ENCODE assay signal across 8 cellular contexts in genomic region chrX:2630169-2630934, GRCh38.
A peak's percentile ranks its signal among the peaks of the same experiment; 100 is the strongest.
DNase-seq lines count a peak whose midpoint lies in the region; ATAC-seq and TF ChIP-seq lines count a peak whose summit lies in the region.
"Not testable (repeated sequence)": the region's sequence is repeated elsewhere in the genome, so short reads cannot be mapped to it uniquely, and the experiment has no call there.

No MANE protein-coding gene starts in this region.

- H3K79me1 ChIP-seq in mesenchymal stem cell (replicated peaks; ENCODE audit: low read length, poor library complexity, severe bottlenecking): not testable (repeated sequence)

- not testable (repeated sequence) for H2BK12ac ChIP-seq in mesenchymal stem cell (ENCODE audit: low read length in 2 of 2)

- H3K27me3 Mint-ChIP-seq in activated CD4-positive, alpha-beta T cell treated with anti-CD3 and anti-CD28 coated beads for 36 hours: not testable (repeated sequence)

- not testable (repeated sequence) for H2BK15ac ChIP-seq in mesenchymal stem cell (ENCODE audit: low read depth, poor library complexity, severe bottlenecking)

- not testable (repeated sequence) for H3K4me3 ChIP-seq in PC-3 (ENCODE audit: low read length); mesenchymal stem cell (ENCODE audit: insufficient read depth in 1 of 2, low read depth in 1 of 2, low read length in 2 of 2)

- not testable (repeated sequence) for H3K4me2 ChIP-seq in PC-3 (ENCODE audit: low read length); mesenchymal stem cell (ENCODE audit: low read length, poor library complexity, severe bottlenecking)

- H3K9me3 Mint-ChIP-seq in activated CD4-positive, alpha-beta T cell treated with anti-CD3 and anti-CD28 coated beads for 36 hours (ENCODE audit: low read depth): peaks cover 40% of the 10 kb centered on the region

- BruUV-seq in PC-3 (replicated peaks; lab: Mats Ljungman, UMichigan): not testable (repeated sequence)

- H3F3A ChIP-seq in PC-3 (ENCODE audit: low read length, unreplicated experiment): not testable (repeated sequence)

- H3K9me2 ChIP-seq in PC-3 (replicated peaks; ENCODE audit: low read length): not testable (repeated sequence)

- not testable (repeated sequence) for H2AFZ ChIP-seq in PC-3 (ENCODE audit: low read length); mesenchymal stem cell (ENCODE audit: low read depth, low read length)

- H3K27ac ChIP-seq in 22Rv1 (peak overlapping the region; percentile 81), cingulate gyrus (ENCODE audit: low read depth, low read length) (peak overlapping the region; percentile 29)
- not testable (repeated sequence) for H3K27ac ChIP-seq in PC-3 (ENCODE audit: low read length); mesenchymal stem cell (ENCODE audit: low read length, poor library complexity, severe bottlenecking)

- POLR2A ChIA-PET in HEK293T (lab: Yijun Ruan, JAX); PC-3 (lab: Charles Lee; ENCODE audit: unreplicated experiment); activated CD4-positive, alpha-beta T cell treated with anti-CD3 and anti-CD28 coated beads for 36 hours (lab: Charles Lee): not testable (repeated sequence)

- H4K20me1 ChIP-seq in PC-3 (ENCODE audit: low read length): not testable (repeated sequence)

- peaks cover 18% of the 10 kb centered on the region for H3K4me1 ChIP-seq in PC-3 (ENCODE audit: insufficient read depth, low read length)
- H3K4me1 ChIP-seq in mesenchymal stem cell (ENCODE audit: control insufficient read depth, insufficient read depth, low read depth, low read length): not testable (repeated sequence)

- CTCF ChIA-PET in HEK293T (lab: Yijun Ruan, JAX); PC-3 (lab: Charles Lee); activated CD4-positive, alpha-beta T cell treated with anti-CD3 and anti-CD28 coated beads for 36 hours (lab: Charles Lee): not testable (repeated sequence)

- peaks cover 71% of the 10 kb centered on the region for H3K36me3 Mint-ChIP-seq in activated CD4-positive, alpha-beta T cell treated with anti-CD3 and anti-CD28 coated beads for 36 hours (ENCODE audit: low read depth)

- H3K27ac Mint-ChIP-seq in activated CD4-positive, alpha-beta T cell treated with anti-CD3 and anti-CD28 coated beads for 36 hours: peak overlapping the region; percentile 93

- TF ChIP-seq CTCF in 22Rv1 (IDR thresholded peaks at IDR 0.05); PC-3 (conservative IDR thresholded peaks at IDR 0.05; ENCODE audit: low read depth, low read length): not testable (repeated sequence)

- H2BK5ac ChIP-seq in mesenchymal stem cell (ENCODE audit: low read depth, low read length, poor library complexity, severe bottlenecking): not testable (repeated sequence)

- not testable (repeated sequence) for H3K18ac ChIP-seq in mesenchymal stem cell (ENCODE audit: low read depth in 1 of 2, low read length in 2 of 2)

- peak overlapping the region; percentile 32 for H4K8ac ChIP-seq in mesenchymal stem cell (ENCODE audit: low read length)

- H3K4ac ChIP-seq in mesenchymal stem cell (ENCODE audit: low read depth in 1 of 2, low read length in 2 of 2): not testable (repeated sequence)

- intact Hi-C loops in PC-3 (cut with micrococcal nuclease): not testable (repeated sequence)
- intact Hi-C loops in activated CD4-positive, alpha-beta T cell treated with anti-CD3 and anti-CD28 coated beads for 36 hours (cut with DNase I, micrococcal nuclease): loop anchor here (1.0 to 5.0 kb wide), 4 partner anchors 66 to 1039 kb away; partner anchors contain the start of gene AKAP17A (in 1 of the 2)

- peak overlapping the region; percentile 32 for H3K4me3 Mint-ChIP-seq in activated CD4-positive, alpha-beta T cell treated with anti-CD3 and anti-CD28 coated beads for 36 hours

- not testable (repeated sequence) for H3K27me3 ChIP-seq in PC-3 (ENCODE audit: low read length); mesenchymal stem cell (ENCODE audit: control insufficient read depth in 1 of 2, insufficient read depth in 1 of 2, low read length in 2 of 2)

- not testable (repeated sequence) for H3K79me2 ChIP-seq in PC-3 (ENCODE audit: low read length)

- 98% methylated on average over 5 of the region's 5 CpGs for WGBS in mesenchymal stem cell

- H4K91ac ChIP-seq in mesenchymal stem cell (ENCODE audit: low read length): not testable (repeated sequence)

- H2AK5ac ChIP-seq in mesenchymal stem cell (ENCODE audit: low read length, severe bottlenecking): not testable (repeated sequence)

- not testable (repeated sequence) for H2BK120ac ChIP-seq in mesenchymal stem cell (ENCODE audit: low read depth, low read length)

- not testable (repeated sequence) for DNase-seq in HEK293T (ENCODE audit: extremely low spot score); mesenchymal stem cell
- peak; percentile 26 for DNase-seq in PC-3
- DNase-seq in activated CD4-positive, alpha-beta T cell treated with anti-CD3 and anti-CD28 coated beads for 36 hours: peak; percentile 28
- peak; percentile 27 for DNase-seq in activated T-helper 9 cell treated with anti-CD3 and anti-CD28 coated beads, Interleukin-2, amount 50 U/mL, for 16 hours (ENCODE audit: low read depth)
- DNase-seq in stimulated activated CD4-positive, alpha-beta T cell treated with anti-CD3 and anti-CD28 coated beads, Interleukin-12 subunit alpha, Interleukin-12 subunit beta, amount 100 ng/mL, for 4 hours: peak; percentile 28

- ATAC-seq in PC-3; activated CD4-positive, alpha-beta T cell treated with anti-CD3 and anti-CD28 coated beads for 36 hours: not testable (repeated sequence)

- not testable (repeated sequence) for H3K9me3 ChIP-seq in PC-3 (ENCODE audit: low read length)
- H3K9me3 ChIP-seq in mesenchymal stem cell (ENCODE audit: control insufficient read depth, low read length): peaks cover 25% of the 10 kb centered on the region

- H3K36me3 ChIP-seq in PC-3 (ENCODE audit: low read depth, low read length): peaks cover 15% of the 10 kb centered on the region
- peaks cover 8 to 41% of the 10 kb centered on the region in 2 experiments for H3K36me3 ChIP-seq in mesenchymal stem cell (ENCODE audit: control insufficient read depth in 1 of 2, insufficient read depth in 2 of 2, low read depth in 1 of 2, low read length in 2 of 2)

- not testable (repeated sequence) for H3K23ac ChIP-seq in mesenchymal stem cell (ENCODE audit: low read length in 2 of 2)

- H3K14ac ChIP-seq in mesenchymal stem cell (ENCODE audit: low read length in 2 of 2): not testable (repeated sequence)

- peaks cover 36% of the 10 kb centered on the region for H3K4me1 Mint-ChIP-seq in activated CD4-positive, alpha-beta T cell treated with anti-CD3 and anti-CD28 coated beads for 36 hours

- not testable (repeated sequence) for H3K9ac ChIP-seq in PC-3 (ENCODE audit: low read length); mesenchymal stem cell (ENCODE audit: low read length)

TF ChIP-seq in HEK293T, 16 proteins besides CTCF, POLR2A, EP300 and RAD21:
- peak; percentile 97 for TF ChIP-seq ELF4 (IDR thresholded peaks at IDR 0.05)
TF ChIP-seq in HEK293T: peak in this region for 1; not testable (repeated sequence) for 15.
